In genomic region chr10:117425908-117426566, GRCh38 we compare ENCODE assay signal across 13 cellular contexts. TPM values are rescaled to one million over a fixed set of nuclear protein-coding genes. Genes with fewer than 3 reads are reported as not detected.
DNase-seq lines count a peak whose midpoint lies in the region; ATAC-seq and FAIRE-seq lines count a peak whose summit lies in the region.
"Had no signal": no experiment of that assay in that cellular context is flagged by ENCODE, and none has a peak within 500 bp of the region (broad histone marks: within the 10 kb centered on the region; RNA-seq: fewer than 3 reads in every experiment).

No MANE protein-coding gene starts in this region.

- H3K9me3 Mint-ChIP-seq in activated CD8-positive, alpha-beta T cell treated with anti-CD3 and anti-CD28 coated beads, Interleukin-2, amount 10 ng/mL, durations not matched to agents 7 days and 5 days (ENCODE audit: insufficient read depth) = no peaks in the 10 kb centered on the region

- H3K27me3 Mint-ChIP-seq in activated CD8-positive, alpha-beta T cell treated with anti-CD3 and anti-CD28 coated beads, Interleukin-2, amount 10 ng/mL, durations not matched to agents 7 days and 5 days (ENCODE audit: low read depth) = peaks cover 5% of the 10 kb centered on the region

- no peaks in the 10 kb centered on the region for H3K36me3 Mint-ChIP-seq in activated CD8-positive, alpha-beta T cell treated with anti-CD3 and anti-CD28 coated beads, Interleukin-2, amount 10 ng/mL, durations not matched to agents 7 days and 5 days (ENCODE audit: low read depth)

- H3K4me3 Mint-ChIP-seq in activated CD8-positive, alpha-beta T cell treated with anti-CD3 and anti-CD28 coated beads, Interleukin-2, amount 10 ng/mL, durations not matched to agents 7 days and 5 days = no peak overlapping the region
- H3K4me3 Mint-ChIP-seq: activated naive CD4-positive, alpha-beta T cell treated with anti-CD3 and anti-CD28 coated beads for 36 hours; central memory CD8-positive, alpha-beta T cell; memory B cell had no signal

- DNase-seq in RCC 7860 (ENCODE audit: low spot score) (peak; percentile 60), caudate nucleus (lab: John Stamatoyannopoulos, UW) (no peak)
- no peak for DNase-seq in activated naive CD4-positive, alpha-beta T cell treated with Interleukin-2 at 50 U/mL for 16 hours
- no peak for DNase-seq in activated CD8-positive, alpha-beta T cell treated with anti-CD3 and anti-CD28 coated beads, Interleukin-2, amount 10 ng/mL, durations not matched to agents 7 days and 5 days
- DNase-seq: activated naive CD4-positive, alpha-beta T cell treated with anti-CD3 and anti-CD28 coated beads for 36 hours; NCI-H2029 treated with DMSO at 0.1 percent for 48 hours; occipital lobe had no signal

- no peak overlapping the region for H3K27ac Mint-ChIP-seq in activated CD8-positive, alpha-beta T cell treated with anti-CD3 and anti-CD28 coated beads, Interleukin-2, amount 10 ng/mL, durations not matched to agents 7 days and 5 days
- H3K27ac Mint-ChIP-seq: activated naive CD4-positive, alpha-beta T cell treated with anti-CD3 and anti-CD28 coated beads for 36 hours; memory B cell had no signal

- CTCF ChIA-PET in activated CD8-positive, alpha-beta T cell treated with anti-CD3 and anti-CD28 coated beads, Interleukin-2, amount 10 ng/mL, durations not matched to agents 7 days and 5 days (lab: Charles Lee) = interaction anchor here (1.3 kb wide), 1 partner anchor 16 kb away, joined by 3 read pairs; no protein-coding TSS in a partner anchor

- H3K4me1 Mint-ChIP-seq in activated CD8-positive, alpha-beta T cell treated with anti-CD3 and anti-CD28 coated beads, Interleukin-2, amount 10 ng/mL, durations not matched to agents 7 days and 5 days (ENCODE audit: low read depth) = no peaks in the 10 kb centered on the region
- H3K4me1 Mint-ChIP-seq: central memory CD8-positive, alpha-beta T cell; memory B cell had no signal

- H3K27ac ChIP-seq in caudate nucleus (ENCODE audit: low read depth, low read length) = no peak overlapping the region

- FAIRE-seq in RCC 7860 (lab: Jason Lieb, UNC) = peak; percentile 77

- ATAC-seq in GM18511 (IDR thresholded peaks at IDR 0.05; ENCODE audit: unreplicated experiment) (peak; percentile 88), GM21381 (IDR thresholded peaks at IDR 0.05; ENCODE audit: unreplicated experiment) (peak; percentile 76), HG02943 (IDR thresholded peaks at IDR 0.05; ENCODE audit: low read depth, unreplicated experiment) (peak; percentile 74)
- ATAC-seq in activated CD4-positive, CD25-positive, alpha-beta regulatory T cell treated with anti-CD3 and anti-CD28 coated beads, Interleukin-2, amount 50 U/mL, for 24 hours = no peak
- no peak for ATAC-seq in activated CD8-positive, alpha-beta T cell treated with anti-CD3 and anti-CD28 coated beads, Interleukin-2, amount 10 ng/mL, durations not matched to agents 7 days and 5 days

- POLR2A ChIA-PET in activated CD8-positive, alpha-beta T cell treated with anti-CD3 and anti-CD28 coated beads, Interleukin-2, amount 10 ng/mL, durations not matched to agents 7 days and 5 days (lab: Charles Lee) = no interaction called here

RNA-seq across cellular contexts. Expression of gene PDZD8, which starts 50.8 kb away (rescaled TPM):
- total RNA-seq in activated CD8-positive, alpha-beta T cell treated with anti-CD3 and anti-CD28 coated beads, Interleukin-2, amount 10 ng/mL, durations not matched to agents 7 days and 5 days = 10 to 100 TPM; 11.2 to 12.5 TPM

Comparison
In these comparisons a context has a peak if more than half of its experiments do, and no peak if none do; other contexts are left out.
1. ATAC-seq: peak in GM18511 (single experiment), GM21381 (single experiment) and HG02943 (single experiment); none in activated CD4-positive, CD25-positive, alpha-beta regulatory T cell treated with anti-CD3 and anti-CD28 coated beads, Interleukin-2, amount 50 U/mL, for 24 hours (0 of 2) and activated CD8-positive, alpha-beta T cell treated with anti-CD3 and anti-CD28 coated beads, Interleukin-2, amount 10 ng/mL, durations not matched to agents 7 days and 5 days (single experiment).